12 cellular contexts compared by ENCODE assay signal in genomic region chr5:533243-534005, GRCh38.
"Had no signal": no experiment of that assay in that cellular context is flagged by ENCODE, and none has a peak within 500 bp of the region (broad histone marks: within the 10 kb centered on the region; RNA-seq: fewer than 3 reads in every experiment).

No MANE protein-coding gene starts in this region.

- H3K4me3 ChIP-seq: smooth muscle cell had no signal

- H3K9me3 Mint-ChIP-seq: dendritic cell treated with granulocyte-macrophage colony-stimulating factor and Interleukin-4, amounts not matched to agents 40 ng/mL and 50 ng/mL, for 4 days; effector memory CD8-positive, alpha-beta T cell; natural killer cell; stimulated activated naive B cell treated with anti-CD40 and anti-IgM and Interleukin-4, amounts not matched to agents 10 μg/mL and 1 μg/mL and 100 μg/mL, for 72 hours; WTC11 had no signal

- H3K4me3 Mint-ChIP-seq: dendritic cell treated with granulocyte-macrophage colony-stimulating factor and Interleukin-4, amounts not matched to agents 40 ng/mL and 50 ng/mL, for 4 days; effector memory CD8-positive, alpha-beta T cell; natural killer cell; stimulated activated naive B cell treated with anti-CD40 and anti-IgM and Interleukin-4, amounts not matched to agents 10 μg/mL and 1 μg/mL and 100 μg/mL, for 72 hours; WTC11 had no signal

- ATAC-seq: effector memory CD8-positive, alpha-beta T cell; natural killer cell; stimulated activated naive B cell treated with anti-CD40 and anti-IgM and Interleukin-4, amounts not matched to agents 10 μg/mL and 1 μg/mL and 100 μg/mL, for 72 hours had no signal

- H3K27ac Mint-ChIP-seq: dendritic cell treated with granulocyte-macrophage colony-stimulating factor and Interleukin-4, amounts not matched to agents 40 ng/mL and 50 ng/mL, for 4 days; effector memory CD8-positive, alpha-beta T cell; natural killer cell; stimulated activated naive B cell treated with anti-CD40 and anti-IgM and Interleukin-4, amounts not matched to agents 10 μg/mL and 1 μg/mL and 100 μg/mL, for 72 hours; WTC11 had no signal

- DNase-seq: activated naive CD4-positive, alpha-beta T cell treated with anti-CD3 and anti-CD28 coated beads, Interleukin-2, amount 50 U/mL, for 16 hours; activated T-cell treated with anti-CD3 and anti-CD28 coated beads, Interleukin-2, amount 50 U/mL, for 1 hour; amniotic stem cell; effector memory CD8-positive, alpha-beta T cell; hypothalamus; natural killer cell; stimulated activated naive B cell treated with anti-CD40 and anti-IgM and Interleukin-4, amounts not matched to agents 10 μg/mL and 1 μg/mL and 100 μg/mL, for 72 hours; substantia nigra had no signal

- H3K4me1 Mint-ChIP-seq: WTC11 had no signal

- H3K36me3 Mint-ChIP-seq: brain; natural killer cell; stimulated activated naive B cell treated with anti-CD40 and anti-IgM and Interleukin-4, amounts not matched to agents 10 μg/mL and 1 μg/mL and 100 μg/mL, for 72 hours; WTC11 had no signal
